19 cellular contexts compared by ENCODE assay signal in genomic region chr14:28382460-28383220, GRCh38.
A peak's percentile ranks its signal among the peaks of the same experiment; 100 is the strongest.
DNase-seq lines count a peak whose midpoint lies in the region; ATAC-seq and TF ChIP-seq lines count a peak whose summit lies in the region.
"Had no signal": no experiment of that assay in that cellular context is flagged by ENCODE, and none has a peak within 500 bp of the region (broad histone marks: within the 10 kb centered on the region; RNA-seq: fewer than 3 reads in every experiment).

No MANE protein-coding gene starts in this region.

- no peaks in the 10 kb centered on the region for H3K4me1 ChIP-seq in spleen
- H3K4me1 ChIP-seq: BE2C, body of pancreas had no signal

- H3K36me3 ChIP-seq in kidney epithelial cell (ENCODE audit: control insufficient read depth, insufficient read depth, low read length) = no peaks in the 10 kb centered on the region
- H3K36me3 ChIP-seq in spleen = no peaks in the 10 kb centered on the region
- H3K36me3 ChIP-seq: BE2C, ovary had no signal

- H3K27ac ChIP-seq in spleen = no peak overlapping the region
- H3K27ac ChIP-seq: body of pancreas, ovary had no signal

- peaks cover 0 to 24% (median 0%) of the 10 kb centered on the region in 8 donors for H3K9me3 ChIP-seq in spleen
- H3K9me3 ChIP-seq: BE2C, body of pancreas, ovary had no signal

- 62 to 77% (median 75%) methylated on average over 7 of the region's 7 CpGs for WGBS in spleen, 5 donors

- in situ Hi-C loops in Caki2 (cut with HindIII; ENCODE audit: low pct_unique_long_range_greater_than_20kb, low sequenced_read_pairs) = no loop called here

- TF ChIP-seq CTCF in kidney epithelial cell (IDR thresholded peaks at IDR 0.05; ENCODE audit: insufficient read depth, low read length, poor library complexity, severe bottlenecking) = no peak
- TF ChIP-seq CTCF in spleen (IDR thresholded peaks at IDR 0.05 in 8 of 11, conservative IDR thresholded peaks at IDR 0.05 in 3 of 11) = no peak

- H3K4me3 ChIP-seq in kidney epithelial cell (ENCODE audit: low read depth, low read length) (no peak overlapping the region), spleen (no peak overlapping the region)
- H3K4me3 ChIP-seq: body of pancreas, ovary had no signal

- H3K27me3 ChIP-seq in kidney epithelial cell (ENCODE audit: control insufficient read depth, insufficient read depth, low read length) (no peaks in the 10 kb centered on the region), spleen (replicated peaks in 1 of 7) (no peaks in the 10 kb centered on the region)
- H3K27me3 ChIP-seq: BE2C, body of pancreas, ovary had no signal

- DNase-seq in Caki2 (ENCODE audit: low read depth) = peak; percentile 3
- DNase-seq in M059J (ENCODE audit: low read depth) = peak; percentile 63
- DNase-seq in brain pericyte (ENCODE audit: low read depth, low spot score) = peak; percentile 22
- peak; percentile 77 for DNase-seq in kidney epithelial cell (ENCODE audit: low read depth)
- no peak for DNase-seq in GM19240 (ENCODE audit: insufficient read length, low spot score)
- no peak for DNase-seq in activated CD4-positive, alpha-beta T cell treated with anti-CD3 and anti-CD28 coated beads, Interleukin-2, amount 50 U/mL, for 48 hours
- no peak for DNase-seq in spleen
- DNase-seq: activated CD4-positive, alpha-beta T cell treated with anti-CD3 and anti-CD28 coated beads for 1 hour; activated T-cell treated with anti-CD3 and anti-CD28 coated beads, Interleukin-2, amount 50 U/mL, for 48 hours; BE2C; body of pancreas; EL; endodermal cell; NCI-H2029; ovary; stimulated activated CD4-positive, alpha-beta T cell treated with anti-CD3 and anti-CD28 coated beads, Interleukin-2, amount 100 ng/mL, for 48 hours; stimulated activated naive B cell treated with anti-CD40 and anti-IgM and Interleukin-4, amounts not matched to agents 10 μg/mL and 1 μg/mL and 100 μg/mL, for 72 hours; T-helper 1 cell had no signal

- TF ChIP-seq POLR2A in spleen (IDR thresholded peaks at IDR 0.05) = no peak

- no peak for ATAC-seq in GM21717 (IDR thresholded peaks at IDR 0.05; ENCODE audit: unreplicated experiment)
- ATAC-seq: body of pancreas; stimulated activated naive B cell treated with anti-CD40 and anti-IgM and Interleukin-4, amounts not matched to agents 10 μg/mL and 1 μg/mL and 100 μg/mL, for 72 hours had no signal

- intact Hi-C loops in spleen (cut with DNase I; ENCODE audit: low total_unique reads) = no loop called here

Comparison
In these comparisons a context has a peak if more than half of its experiments do, and no peak if none do; other contexts are left out.
1. DNase-seq: peak in Caki2 (single experiment), M059J (single experiment), brain pericyte (single experiment) and kidney epithelial cell (single experiment); none in GM19240 (single experiment), activated CD4-positive, alpha-beta T cell treated with anti-CD3 and anti-CD28 coated beads, Interleukin-2, amount 50 U/mL, for 48 hours (0 of 2) and spleen (single experiment).